Comparison of ENCODE assay signal across 18 cellular contexts in the genomic region with DNA sequence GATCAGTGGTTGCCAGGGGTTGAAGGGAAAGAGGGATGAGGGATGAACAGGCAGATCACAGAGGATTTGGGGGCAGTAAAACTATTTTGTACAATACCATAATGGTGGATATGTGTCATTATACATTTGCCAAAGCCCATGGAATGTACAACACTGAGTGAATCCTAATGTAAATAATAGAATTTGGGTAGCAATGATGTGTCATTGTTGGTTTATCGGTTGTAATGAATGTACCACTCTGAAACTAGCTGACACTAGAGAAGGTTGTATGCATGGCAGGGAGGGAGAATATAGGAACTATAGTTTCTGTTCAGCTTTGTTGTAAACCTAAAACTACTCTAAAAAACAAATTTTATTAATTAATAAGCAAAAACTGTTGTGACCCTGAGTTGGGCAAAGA. TPM values are rescaled to one million over a fixed set of nuclear protein-coding genes. Genes with fewer than 3 reads are reported as not detected.
DNase-seq lines count a peak whose midpoint lies in the region.
"Had no signal": no experiment of that assay in that cellular context is flagged by ENCODE, and none has a peak within 500 bp of the region (broad histone marks: within the 10 kb centered on the region; RNA-seq: fewer than 3 reads in every experiment).

No MANE protein-coding gene starts in this region.

- DNase-seq in DMS153 treated with DMSO at 0.1 percent for 48 hours (lab: John Stamatoyannopoulos, UW; ENCODE audit: unreplicated experiment) (peak; percentile 56), HT1080 (ENCODE audit: low read depth) (peak; percentile 51), amniotic stem cell (lab: John Stamatoyannopoulos, UW) (peak; percentile 7), glomerular visceral epithelial cell (ENCODE audit: extremely low spot score) (peak; percentile 9), LoVo (ENCODE audit: low spot score) (no peak), AG08396 (ENCODE audit: low spot score) (no peak), NCI-H1694 (lab: John Stamatoyannopoulos, UW) (no peak), NCI-H226 (no peak)
- DNase-seq: activated CD4-positive, alpha-beta T cell treated with anti-CD3 and anti-CD28 coated beads for 48 hours; activated CD8-positive, alpha-beta memory T cell treated with anti-CD3 and anti-CD28 coated beads, Interleukin-2, amount 10 ng/mL, durations not matched to agents 7 days and 5 days; activated naive CD8-positive, alpha-beta T cell treated with anti-CD3 and anti-CD28 coated beads, Interleukin-2, amount 10 ng/mL, durations not matched to agents 7 days and 5 days; CD4-positive, alpha-beta memory T cell; DND-41; H7; MG63; NCI-H2227 treated with DMSO at 0.1 percent for 48 hours; retina; tibial artery had no signal

RNA-seq across cellular contexts. Expression of gene ASF1A, which starts 17.8 kb away (rescaled TPM):
- 29.3 and 37.5 TPM in 2 replicates for total RNA-seq in HT1080 (2014; rRNA removed; shearing (Covaris generic))
- 24.4 and 27.1 TPM in 2 replicates for polyA plus RNA-seq in HT1080 (2015; cell fraction: cytosol; rRNA removed)
- 15.0 and 22.9 TPM in 2 replicates for polyA plus RNA-seq in HT1080 (2015; cell fraction: nucleus; rRNA removed)

RNA-seq across cellular contexts. Expression of gene MCM9, which starts 58.8 kb away (rescaled TPM):
- 3.2 and 5.3 TPM in 2 replicates for total RNA-seq in HT1080 (2014; rRNA removed; shearing (Covaris generic))
- polyA plus RNA-seq in HT1080 (2015; cell fraction: cytosol; rRNA removed): 2.6 and 2.7 TPM in 2 replicates
- 10.1 and 10.2 TPM in 2 replicates for polyA plus RNA-seq in HT1080 (2015; cell fraction: nucleus; rRNA removed)

Comparison
In these comparisons a context has a peak if more than half of its experiments do, and no peak if none do; other contexts are left out.
1. DNase-seq: peak in DMS153 treated with DMSO at 0.1 percent for 48 hours (single experiment), HT1080 (single experiment), amniotic stem cell (single experiment) and glomerular visceral epithelial cell (single experiment); none in LoVo (single experiment), AG08396 (single experiment), NCI-H1694 (single experiment) and NCI-H226 (single experiment).